In genomic region chrX:17553451-17553850, GRCh38 we compare ENCODE assay signal across 13 cellular contexts.
A peak's percentile ranks its signal among the peaks of the same experiment; 100 is the strongest.
DNase-seq lines count a peak whose midpoint lies in the region; ATAC-seq and TF ChIP-seq lines count a peak whose summit lies in the region.
"Had no signal": no experiment of that assay in that cellular context is flagged by ENCODE, and none has a peak within 500 bp of the region (broad histone marks: within the 10 kb centered on the region; RNA-seq: fewer than 3 reads in every experiment).

No MANE protein-coding gene starts in this region.

- no peak overlapping the region for H3K4me3 Mint-ChIP-seq in type B pancreatic cell
- H3K4me3 Mint-ChIP-seq in activated CD4-positive, alpha-beta memory T cell treated with anti-CD3 and anti-CD28 coated beads for 36 hours, result no peak overlapping the region
- H3K4me3 Mint-ChIP-seq: activated CD8-positive, alpha-beta T cell treated with anti-CD3 and anti-CD28 coated beads for 36 hours; naive thymus-derived CD4-positive, alpha-beta T cell had no signal

- TF ChIP-seq CTCF in type B pancreatic cell (conservative IDR thresholded peaks at IDR 0.05), result no peak

- peak overlapping the region; percentile 18 for H3K27ac Mint-ChIP-seq in type B pancreatic cell
- H3K27ac Mint-ChIP-seq in activated CD4-positive, alpha-beta memory T cell treated with anti-CD3 and anti-CD28 coated beads for 36 hours, result no peak overlapping the region
- H3K27ac Mint-ChIP-seq: activated CD8-positive, alpha-beta T cell treated with anti-CD3 and anti-CD28 coated beads for 36 hours had no signal

- H3K36me3 Mint-ChIP-seq in type B pancreatic cell, result no peaks in the 10 kb centered on the region
- H3K36me3 Mint-ChIP-seq in activated CD4-positive, alpha-beta memory T cell treated with anti-CD3 and anti-CD28 coated beads for 36 hours, result no peaks in the 10 kb centered on the region
- H3K36me3 Mint-ChIP-seq: naive thymus-derived CD4-positive, alpha-beta T cell had no signal

- DNase-seq in activated CD8-positive, alpha-beta memory T cell treated with anti-CD3 and anti-CD28 coated beads for 24 hours, result peak; percentile 21
- no peak for DNase-seq in activated CD8-positive, alpha-beta memory T cell treated with anti-CD3 and anti-CD28 coated beads, Interleukin-2, amount 50 U/mL, for 48 hours
- DNase-seq in astrocyte of the hippocampus (ENCODE audit: low read depth, low spot score), result peak; percentile 76
- DNase-seq in islet precursor cell, result peak; percentile 57
- DNase-seq in type B pancreatic cell (ENCODE audit: extremely low spot score, unreplicated experiment), result no peak
- no peak for DNase-seq in left ventricle myocardium superior
- no peak for DNase-seq in activated CD4-positive, alpha-beta memory T cell treated with anti-CD3 and anti-CD28 coated beads for 36 hours
- DNase-seq: 8988T; activated CD8-positive, alpha-beta T cell treated with anti-CD3 and anti-CD28 coated beads for 36 hours; amniotic stem cell; GF-D8; naive thymus-derived CD4-positive, alpha-beta T cell had no signal

- H3K9me3 Mint-ChIP-seq in type B pancreatic cell, result peaks cover 4% of the 10 kb centered on the region
- H3K9me3 Mint-ChIP-seq in activated CD4-positive, alpha-beta memory T cell treated with anti-CD3 and anti-CD28 coated beads for 36 hours, result no peaks in the 10 kb centered on the region
- H3K9me3 Mint-ChIP-seq: activated CD8-positive, alpha-beta T cell treated with anti-CD3 and anti-CD28 coated beads for 36 hours had no signal

- intact Hi-C loops in left ventricle myocardium superior (cut with micrococcal nuclease), result no loop called here
- intact Hi-C loops in activated CD4-positive, alpha-beta memory T cell treated with anti-CD3 and anti-CD28 coated beads for 36 hours (cut with micrococcal nuclease), result no loop called here

- no peaks in the 10 kb centered on the region for H3K27me3 Mint-ChIP-seq in type B pancreatic cell
- H3K27me3 Mint-ChIP-seq in activated CD4-positive, alpha-beta memory T cell treated with anti-CD3 and anti-CD28 coated beads for 36 hours, result no peaks in the 10 kb centered on the region
- H3K27me3 Mint-ChIP-seq: activated CD8-positive, alpha-beta T cell treated with anti-CD3 and anti-CD28 coated beads for 36 hours; naive thymus-derived CD4-positive, alpha-beta T cell had no signal

- POLR2A ChIA-PET in activated CD4-positive, alpha-beta memory T cell treated with anti-CD3 and anti-CD28 coated beads for 36 hours (lab: Charles Lee), result no interaction called here

- CTCF ChIA-PET in activated CD4-positive, alpha-beta memory T cell treated with anti-CD3 and anti-CD28 coated beads for 36 hours (lab: Charles Lee), result interaction anchor here (1.6 kb wide), 1 partner anchor 18 kb away, joined by 3 read pairs; no protein-coding TSS in a partner anchor

- peaks cover 53% of the 10 kb centered on the region for H3K4me1 Mint-ChIP-seq in type B pancreatic cell (ENCODE audit: unreplicated experiment)
- H3K4me1 Mint-ChIP-seq in activated CD4-positive, alpha-beta memory T cell treated with anti-CD3 and anti-CD28 coated beads for 36 hours (ENCODE audit: low read depth), result peaks cover 13% of the 10 kb centered on the region
- H3K4me1 Mint-ChIP-seq: naive thymus-derived CD4-positive, alpha-beta T cell had no signal

- ATAC-seq in HG02678 (IDR thresholded peaks at IDR 0.05; ENCODE audit: unreplicated experiment), result no peak
- no peak for ATAC-seq in left ventricle myocardium superior
- ATAC-seq: activated CD8-positive, alpha-beta T cell treated with anti-CD3 and anti-CD28 coated beads for 36 hours; naive thymus-derived CD4-positive, alpha-beta T cell had no signal

Comparison
In these comparisons a context has a peak if more than half of its experiments do, and no peak if none do; other contexts are left out.
1. DNase-seq: peak in activated CD8-positive, alpha-beta memory T cell treated with anti-CD3 and anti-CD28 coated beads for 24 hours (single experiment), astrocyte of the hippocampus (single experiment) and islet precursor cell (single experiment); none in activated CD8-positive, alpha-beta memory T cell treated with anti-CD3 and anti-CD28 coated beads, Interleukin-2, amount 50 U/mL, for 48 hours (single experiment), type B pancreatic cell (single experiment), left ventricle myocardium superior (single experiment) and activated CD4-positive, alpha-beta memory T cell treated with anti-CD3 and anti-CD28 coated beads for 36 hours (single experiment).